Comparison of ENCODE assay signal across 21 cellular contexts in genomic region chr19:31937983-31938382, GRCh38.
"Had no signal": no experiment of that assay in that cellular context is flagged by ENCODE, and none has a peak within 500 bp of the region (broad histone marks: within the 10 kb centered on the region; RNA-seq: fewer than 3 reads in every experiment).

No MANE protein-coding gene starts in this region.

- H3K4me3 Mint-ChIP-seq: mesothelial cell of epicardium; naive B cell; naive thymus-derived CD8-positive, alpha-beta T cell had no signal

- H3K27me3 Mint-ChIP-seq: naive B cell had no signal

- H3K27ac Mint-ChIP-seq: mesothelial cell of epicardium, naive B cell had no signal

- H3K36me3 ChIP-seq: esophagus squamous epithelium, gastrocnemius medialis, heart right ventricle, left lung, lower lobe of right lung had no signal

- DNase-seq: dermis blood vessel endothelial cell; dorsolateral prefrontal cortex; effector CD4-positive, alpha-beta T cell; effector memory CD4-positive, alpha-beta T cell; esophagus squamous epithelium; foreskin fibroblast; foreskin melanocyte; gastrocnemius medialis; glutamatergic neuron; head of caudate nucleus; heart right ventricle; hippocampal formation; left cardiac atrium; left lung; left ventricle myocardium superior; lower lobe of right lung; mucosa of descending colon; naive B cell; naive thymus-derived CD8-positive, alpha-beta T cell had no signal

- H3K4me3 ChIP-seq: coronary artery, dorsolateral prefrontal cortex, esophagus squamous epithelium, gastrocnemius medialis, heart right ventricle, left lung, lower lobe of right lung, mucosa of descending colon had no signal

- H3K36me3 Mint-ChIP-seq: mesothelial cell of epicardium, naive B cell had no signal

- H3K9me3 ChIP-seq: esophagus squamous epithelium, gastrocnemius medialis, heart right ventricle, left lung, lower lobe of right lung, mucosa of descending colon had no signal

- H3K27ac ChIP-seq: coronary artery, dorsolateral prefrontal cortex, esophagus squamous epithelium, gastrocnemius medialis, heart right ventricle, left lung, lower lobe of right lung had no signal

- H3K4me1 Mint-ChIP-seq: naive B cell; naive thymus-derived CD8-positive, alpha-beta T cell had no signal

- H3K27me3 ChIP-seq: esophagus squamous epithelium, gastrocnemius medialis, left lung had no signal
